Comparison of ENCODE assay signal across 19 cellular contexts in the genomic region with DNA sequence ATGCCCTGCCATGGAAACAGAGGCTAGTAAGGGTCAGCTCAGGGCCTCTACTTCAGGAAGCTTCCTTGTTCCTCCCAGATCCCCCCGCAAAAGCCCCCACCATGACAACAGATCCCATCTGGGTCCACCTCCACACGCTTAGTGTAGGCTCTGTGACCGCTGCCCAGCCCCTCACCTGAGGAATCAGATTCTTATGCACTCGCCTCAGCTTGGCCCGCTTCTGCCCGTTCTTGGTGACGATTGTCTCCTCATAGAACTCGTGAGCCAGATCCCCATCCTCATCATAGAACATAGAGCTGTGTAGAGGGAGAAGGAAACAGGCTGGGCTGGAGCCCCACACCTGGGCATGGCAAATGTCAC. TPM values are rescaled to one million over a fixed set of nuclear protein-coding genes. Genes with fewer than 3 reads are reported as not detected.
DNase-seq lines count a peak whose midpoint lies in the region; ATAC-seq and TF ChIP-seq lines count a peak whose summit lies in the region.
"Had no signal": no experiment of that assay in that cellular context is flagged by ENCODE, and none has a peak within 500 bp of the region (broad histone marks: within the 10 kb centered on the region; RNA-seq: fewer than 3 reads in every experiment).

No MANE protein-coding gene starts in this region.

- peaks cover 29% of the 10 kb centered on the region for H3K4me1 Mint-ChIP-seq in activated naive CD4-positive, alpha-beta T cell treated with anti-CD3 and anti-CD28 coated beads, Interleukin-2, amount 10 ng/mL, durations not matched to agents 7 days and 5 days
- H3K4me1 Mint-ChIP-seq in central memory CD8-positive, alpha-beta T cell = peaks cover 39% of the 10 kb centered on the region
- H3K4me1 Mint-ChIP-seq in progenitor cell of endocrine pancreas (ENCODE audit: low read depth) = peaks cover 16% of the 10 kb centered on the region

- peaks cover 31% of the 10 kb centered on the region for H4K20me1 ChIP-seq in Loucy (ENCODE audit: insufficient read depth, low read length, poor library complexity, severe bottlenecking)

- CTCF ChIA-PET in activated naive CD4-positive, alpha-beta T cell treated with anti-CD3 and anti-CD28 coated beads, Interleukin-2, amount 10 ng/mL, durations not matched to agents 7 days and 5 days (lab: Charles Lee) = no interaction called here

- H3K4me3 Mint-ChIP-seq in activated naive CD4-positive, alpha-beta T cell treated with anti-CD3 and anti-CD28 coated beads, Interleukin-2, amount 10 ng/mL, durations not matched to agents 7 days and 5 days = peak overlapping the region; percentile 93
- peak overlapping the region; percentile 82 for H3K4me3 Mint-ChIP-seq in central memory CD8-positive, alpha-beta T cell
- H3K4me3 Mint-ChIP-seq in progenitor cell of endocrine pancreas (ENCODE audit: low read depth) = peak overlapping the region; percentile 85

- H3K36me3 Mint-ChIP-seq in activated naive CD4-positive, alpha-beta T cell treated with anti-CD3 and anti-CD28 coated beads, Interleukin-2, amount 10 ng/mL, durations not matched to agents 7 days and 5 days = peaks cover 22% of the 10 kb centered on the region
- peaks cover 14% of the 10 kb centered on the region for H3K36me3 Mint-ChIP-seq in central memory CD8-positive, alpha-beta T cell (ENCODE audit: insufficient read depth)
- H3K36me3 Mint-ChIP-seq in progenitor cell of endocrine pancreas (ENCODE audit: insufficient read depth) = peaks cover 7% of the 10 kb centered on the region

- no peak for ATAC-seq in central memory CD8-positive, alpha-beta T cell (replicated peaks; ENCODE audit: extremely low read depth, poor library complexity, severe bottlenecking)
- ATAC-seq in GM21381 (IDR thresholded peaks at IDR 0.05; ENCODE audit: unreplicated experiment) (no peak), HG03139 (IDR thresholded peaks at IDR 0.05; ENCODE audit: unreplicated experiment) (no peak)
- ATAC-seq: GM12878, sciatic nerve had no signal

- TF ChIP-seq CTCF in Loucy (conservative IDR thresholded peaks at IDR 0.05; ENCODE audit: low read length) (no peak), progenitor cell of endocrine pancreas (IDR thresholded peaks at IDR 0.05; ENCODE audit: unreplicated experiment) (no peak)

- H2AFZ ChIP-seq in Loucy (ENCODE audit: low read length) = no peak overlapping the region

- peak overlapping the region; percentile 82 for H3K9ac ChIP-seq in Loucy (ENCODE audit: low read depth, low read length, poor library complexity, severe bottlenecking)

- no peak for DNase-seq in activated naive CD4-positive, alpha-beta T cell treated with anti-CD3 and anti-CD28 coated beads, Interleukin-2, amount 10 ng/mL, durations not matched to agents 7 days and 5 days
- no peak for DNase-seq in activated naive CD4-positive, alpha-beta T cell (lab: John Stamatoyannopoulos, UW)
- no peak for DNase-seq in central memory CD8-positive, alpha-beta T cell (ENCODE audit: low spot score in 2 of 2)
- DNase-seq in progenitor cell of endocrine pancreas (ENCODE audit: low spot score, unreplicated experiment) = no peak
- DNase-seq in NCI-H2029 treated with DMSO at 0.1 percent for 48 hours (lab: John Stamatoyannopoulos, UW) = no peak
- DNase-seq: activated CD4-positive, alpha-beta T cell treated with anti-CD3 and anti-CD28 coated beads for 1 hour; Calu3; kidney glomerular epithelial cell; mesendoderm; NCI-H1092; NCI-H526; nucleus accumbens; T-helper 9 cell had no signal

- no peaks in the 10 kb centered on the region for H3K27me3 ChIP-seq in Loucy (ENCODE audit: insufficient read depth, low read length, poor library complexity, severe bottlenecking)
- H3K27me3 ChIP-seq: SJSA1 had no signal

- H3K9me3 ChIP-seq in Loucy (ENCODE audit: insufficient read depth, low read depth, low read length) = no peaks in the 10 kb centered on the region
- H3K9me3 ChIP-seq: SJSA1 had no signal

- no peaks in the 10 kb centered on the region for H3K9me2 ChIP-seq in Loucy (replicated peaks; ENCODE audit: low read depth, low read length)

- H3K79me2 ChIP-seq in Loucy (ENCODE audit: insufficient read depth, low read length) = peaks cover 31% of the 10 kb centered on the region

- peaks cover 9% of the 10 kb centered on the region for H3F3A ChIP-seq in Loucy (ENCODE audit: low read depth)

- peaks cover 20% of the 10 kb centered on the region for H3K36me3 ChIP-seq in Loucy (ENCODE audit: insufficient read depth, low read length)

- no peaks in the 10 kb centered on the region for H3K9me3 Mint-ChIP-seq in activated naive CD4-positive, alpha-beta T cell treated with anti-CD3 and anti-CD28 coated beads, Interleukin-2, amount 10 ng/mL, durations not matched to agents 7 days and 5 days
- H3K9me3 Mint-ChIP-seq in central memory CD8-positive, alpha-beta T cell = no peaks in the 10 kb centered on the region
- no peaks in the 10 kb centered on the region for H3K9me3 Mint-ChIP-seq in progenitor cell of endocrine pancreas (ENCODE audit: low read depth)

- no peak overlapping the region for H3K27ac Mint-ChIP-seq in activated naive CD4-positive, alpha-beta T cell treated with anti-CD3 and anti-CD28 coated beads, Interleukin-2, amount 10 ng/mL, durations not matched to agents 7 days and 5 days
- H3K27ac Mint-ChIP-seq in central memory CD8-positive, alpha-beta T cell (ENCODE audit: low read depth) = peak overlapping the region; percentile 55
- H3K27ac Mint-ChIP-seq in progenitor cell of endocrine pancreas = no peak overlapping the region

- H3K4me3 ChIP-seq in Loucy (ENCODE audit: low read length, poor library complexity, severe bottlenecking) = no peak overlapping the region
- H3K4me3 ChIP-seq: SJSA1 had no signal

- H3K4me1 ChIP-seq in Loucy (ENCODE audit: insufficient read depth, low read length, poor library complexity, severe bottlenecking) = peaks cover 15% of the 10 kb centered on the region

- H3K4me2 ChIP-seq in Loucy (ENCODE audit: low read depth, low read length, poor library complexity, severe bottlenecking) = peak overlapping the region; percentile 95

- H3K27me3 Mint-ChIP-seq in activated naive CD4-positive, alpha-beta T cell treated with anti-CD3 and anti-CD28 coated beads, Interleukin-2, amount 10 ng/mL, durations not matched to agents 7 days and 5 days = no peaks in the 10 kb centered on the region
- no peaks in the 10 kb centered on the region for H3K27me3 Mint-ChIP-seq in central memory CD8-positive, alpha-beta T cell
- no peaks in the 10 kb centered on the region for H3K27me3 Mint-ChIP-seq in progenitor cell of endocrine pancreas

RNA-seq across cellular contexts. Expression of a gene that starts 1.9 kb away (rescaled TPM):
- total RNA-seq in progenitor cell of endocrine pancreas = 33.1 and 34.9 TPM in 2 replicates

RNA-seq across cellular contexts. Expression of a gene that starts 3.6 kb away (rescaled TPM):
- 74.3 and 77.9 TPM in 2 replicates for total RNA-seq in progenitor cell of endocrine pancreas

RNA-seq across cellular contexts. Expression of a gene that starts 14.5 kb away (rescaled TPM):
- total RNA-seq in progenitor cell of endocrine pancreas = 11.7 and 13.9 TPM in 2 replicates

RNA-seq across cellular contexts. Expression of a gene that starts 19.4 kb away (rescaled TPM):
- 0.86 and 2.2 TPM in 2 replicates for total RNA-seq in progenitor cell of endocrine pancreas

RNA-seq across cellular contexts. Expression of a gene that starts 22.8 kb away (rescaled TPM):
- total RNA-seq in progenitor cell of endocrine pancreas = 3.1 and 4.1 TPM in 2 replicates
